ENCODE assay signal across 29 cellular contexts in genomic region chr11:1928891-1929541, GRCh38. TPM values are rescaled to one million over a fixed set of nuclear protein-coding genes. Genes with fewer than 3 reads are reported as not detected.
DNase-seq lines count a peak whose midpoint lies in the region; ATAC-seq and TF ChIP-seq lines count a peak whose summit lies in the region.
"Had no signal": no experiment of that assay in that cellular context is flagged by ENCODE, and none has a peak within 500 bp of the region (broad histone marks: within the 10 kb centered on the region; RNA-seq: fewer than 3 reads in every experiment).

No MANE protein-coding gene starts in this region.

- TF ChIP-seq CTCF in right atrium auricular region (IDR thresholded peaks at IDR 0.05) (no peak), esophagus muscularis mucosa (IDR thresholded peaks at IDR 0.05) (no peak), mesothelial cell of epicardium (IDR thresholded peaks at IDR 0.05; ENCODE audit: unreplicated experiment) (no peak), type B pancreatic cell (conservative IDR thresholded peaks at IDR 0.05) (no peak)

- ATAC-seq in left ventricle myocardium superior, result no peak
- ATAC-seq: activated T-cell treated with anti-CD3 and anti-CD28 coated beads, Interleukin-2, amount 50 U/mL, for 4 hours; naive thymus-derived CD4-positive, alpha-beta T cell had no signal

- H3K4me1 ChIP-seq in right atrium auricular region (peaks cover 0 to 18% of the 10 kb centered on the region in 2 donors), esophagus muscularis mucosa (peaks cover 17 to 33% (median 26%) of the 10 kb centered on the region in 4 donors)

- H3K4me3 Mint-ChIP-seq in mesothelial cell of epicardium (no peak overlapping the region), type B pancreatic cell (no peak overlapping the region)
- H3K4me3 Mint-ChIP-seq: activated T-cell treated with anti-CD3 and anti-CD28 coated beads, Interleukin-2, amount 50 U/mL, for 4 hours; naive thymus-derived CD4-positive, alpha-beta T cell had no signal

- WGBS in esophagus muscularis mucosa, result 96% methylated on average over 24 of the region's 35 CpGs

- DNase-seq in left ventricle myocardium superior (peak; percentile 31), right atrium auricular region (ENCODE audit: low spot score) (no peak), esophagus muscularis mucosa (ENCODE audit: extremely low spot score) (no peak), mesothelial cell of epicardium (ENCODE audit: low spot score in 2 of 2, unreplicated experiment in 2 of 2) (peak in 1 of 2 experiments; percentile 18), type B pancreatic cell (ENCODE audit: extremely low spot score, unreplicated experiment) (peak; percentile 68), EL (no peak), NCI-H1105 (lab: John Stamatoyannopoulos, UW) (no peak), DMS79 treated with DMSO at 0.1 percent for 48 hours (lab: John Stamatoyannopoulos, UW) (no peak)
- DNase-seq: ACHN; activated CD4-positive, alpha-beta T cell treated with anti-CD3 and anti-CD28 coated beads for 4 hours; activated gamma-delta T cell treated with Interleukin-2 at 50 U/mL for 16 hours; activated T-cell treated with anti-CD3 and anti-CD28 coated beads, Interleukin-2, amount 50 U/mL, for 4 hours; DMS53; GF-D8; GOT3; naive thymus-derived CD4-positive, alpha-beta T cell; NCI-H1436; NCI-H446; RPMI8226; stimulated activated CD4-positive, alpha-beta T cell treated with anti-CD3 and anti-CD28 coated beads, Interleukin-4, amount 100 ng/mL, for 1 hour; T-helper 2 cell had no signal

- H3K27me3 ChIP-seq in right atrium auricular region (no peaks in the 10 kb centered on the region), esophagus muscularis mucosa (no peaks in the 10 kb centered on the region)
- H3K27me3 ChIP-seq: BLaER1, ovary had no signal

- H3K27ac ChIP-seq in right atrium auricular region (no peak overlapping the region), esophagus muscularis mucosa (replicated peaks in 1 of 4) (peak overlapping the region in 3 of 4 donors; percentile 21 to 34 (median 22))
- H3K27ac ChIP-seq: BLaER1, HL-60, ovary had no signal

- TF ChIP-seq POLR2A in esophagus muscularis mucosa (IDR thresholded peaks at IDR 0.05; ENCODE audit: low read depth), result no peak

- no peak overlapping the region for H3K4me3 ChIP-seq in right atrium auricular region
- H3K4me3 ChIP-seq in esophagus muscularis mucosa, result no peak overlapping the region
- H3K4me3 ChIP-seq: BLaER1, ovary had no signal

- peaks cover 49% of the 10 kb centered on the region for H3K4me1 Mint-ChIP-seq in mesothelial cell of epicardium
- H3K4me1 Mint-ChIP-seq in type B pancreatic cell (ENCODE audit: unreplicated experiment), result peaks cover 22% of the 10 kb centered on the region

- no peaks in the 10 kb centered on the region for H3K27me3 Mint-ChIP-seq in mesothelial cell of epicardium (ENCODE audit: low read depth)
- H3K27me3 Mint-ChIP-seq in type B pancreatic cell, result no peaks in the 10 kb centered on the region

- H3K36me3 Mint-ChIP-seq in mesothelial cell of epicardium (no peaks in the 10 kb centered on the region), type B pancreatic cell (peaks cover 4% of the 10 kb centered on the region)

- H3K27ac Mint-ChIP-seq in mesothelial cell of epicardium (peak overlapping the region; percentile 64), type B pancreatic cell (peak overlapping the region; percentile 61)
- H3K27ac Mint-ChIP-seq: naive thymus-derived CD4-positive, alpha-beta T cell had no signal

- no peak for TF ChIP-seq EP300 in esophagus muscularis mucosa (IDR thresholded peaks at IDR 0.05)

- no peaks in the 10 kb centered on the region for H3K9me3 Mint-ChIP-seq in mesothelial cell of epicardium
- H3K9me3 Mint-ChIP-seq in type B pancreatic cell, result no peaks in the 10 kb centered on the region
- H3K9me3 Mint-ChIP-seq: activated T-cell treated with anti-CD3 and anti-CD28 coated beads, Interleukin-2, amount 50 U/mL, for 4 hours had no signal

- H3K36me3 ChIP-seq in right atrium auricular region (no peaks in the 10 kb centered on the region), esophagus muscularis mucosa (no peaks in the 10 kb centered on the region)
- H3K36me3 ChIP-seq: BLaER1, ovary had no signal

- intact Hi-C loops in left ventricle myocardium superior (cut with micrococcal nuclease), result no loop called here
- intact Hi-C loops in esophagus muscularis mucosa (cut with DNase I), result no loop called here

- H3K9me3 ChIP-seq in right atrium auricular region (no peaks in the 10 kb centered on the region), esophagus muscularis mucosa (no peaks in the 10 kb centered on the region)
- H3K9me3 ChIP-seq: BLaER1, ovary had no signal

RNA-seq across cellular contexts. Expression of gene TNNT3, which starts 9.5 kb away (rescaled TPM):
- 46.1 TPM for total RNA-seq in left ventricle myocardium superior
- 10 to 100 TPM; 12.8 to 16.4 TPM for total RNA-seq in right atrium auricular region
- total RNA-seq in esophagus muscularis mucosa, result 1 to 10 TPM; 2.8 to 6.0 (median 3.6) TPM
- 15.2 to 19.0 TPM (median 18.0 TPM) in 3 replicates for total RNA-seq in mesothelial cell of epicardium
- 17.3 and 40.9 TPM in 2 replicates for total RNA-seq in type B pancreatic cell (ENCODE audit: low replicate concordance)
- total RNA-seq: activated T-cell treated with anti-CD3 and anti-CD28 coated beads, Interleukin-2, amount 50 U/mL, for 4 hours; dermis microvascular lymphatic vessel endothelial cell; endothelial cell of umbilical vein; glomerular endothelial cell had no signal

RNA-seq across cellular contexts. Expression of gene MRPL23, which starts 18.1 kb away (rescaled TPM):
- total RNA-seq in left ventricle myocardium superior (102 TPM), right atrium auricular region (100 to 1,000 TPM; 128 to 210 TPM), esophagus muscularis mucosa (100 to 1,000 TPM in 1 of 4 donors, 10 to 100 TPM in 3; 82.0 to 153 (median 92.4) TPM), mesothelial cell of epicardium (37.7 to 40.3 TPM (median 39.4 TPM) in 3 replicates), type B pancreatic cell (ENCODE audit: low replicate concordance) (40.0 and 46.1 TPM in 2 replicates)

RNA-seq across cellular contexts. Expression of gene PRR33, which starts 37.3 kb away (rescaled TPM):
- total RNA-seq in left ventricle myocardium superior (4.4 TPM), right atrium auricular region (under 1 TPM in 1 of 2 donors, not detected in 1; 0.33 TPM), esophagus muscularis mucosa (not detected), mesothelial cell of epicardium (not detected in 3 replicates), type B pancreatic cell (ENCODE audit: low replicate concordance) (not detected in 2 replicates)
- total RNA-seq: dermis microvascular lymphatic vessel endothelial cell, endothelial cell of umbilical vein, glomerular endothelial cell, ovary, subcutaneous adipose tissue, ureter had no signal

Comparison
In these comparisons a context has a peak if more than half of its experiments do, and no peak if none do; other contexts are left out.
1. DNase-seq: peak in left ventricle myocardium superior (single experiment) and type B pancreatic cell (single experiment); none in right atrium auricular region (single experiment), esophagus muscularis mucosa (single experiment), EL (single experiment), NCI-H1105 (single experiment) and DMS79 treated with DMSO at 0.1 percent for 48 hours (single experiment).
2. H3K27ac ChIP-seq: peak in esophagus muscularis mucosa (3 of 4); none in right atrium auricular region (0 of 2).